29 cellular contexts compared by ENCODE assay signal in the genomic region with DNA sequence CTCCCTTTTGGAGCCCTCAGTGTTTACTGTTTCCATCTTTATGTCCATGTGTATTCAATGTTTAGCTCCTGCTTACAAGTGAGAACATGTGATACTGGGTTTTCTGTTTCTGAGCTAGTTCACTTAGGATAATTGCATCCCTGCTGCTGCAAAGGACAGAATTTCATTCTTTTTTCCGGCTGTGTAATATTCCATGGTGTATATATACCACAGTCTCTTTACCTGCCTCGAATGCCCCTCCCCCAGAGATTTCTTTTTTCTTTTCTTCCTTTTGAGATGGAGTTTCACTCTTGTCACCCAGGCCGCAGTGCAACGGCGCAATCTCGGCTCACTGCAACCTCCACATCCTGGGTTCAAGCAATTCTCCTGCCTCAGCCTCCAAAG.
DNase-seq lines count a peak whose midpoint lies in the region; ATAC-seq, FAIRE-seq and TF ChIP-seq lines count a peak whose summit lies in the region.
"Had no signal": no experiment of that assay in that cellular context is flagged by ENCODE, and none has a peak within 500 bp of the region (broad histone marks: within the 10 kb centered on the region; RNA-seq: fewer than 3 reads in every experiment).

No MANE protein-coding gene starts in this region.

- no peak for TF ChIP-seq POLR2A in K562 (conservative IDR thresholded peaks at IDR 0.05)

- H2AFZ ChIP-seq in SK-N-SH (ENCODE audit: low read depth) (no peak overlapping the region), K562 (ENCODE audit: low read depth, low read length) (no peak overlapping the region)

- H3F3A ChIP-seq in SK-N-SH (replicated peaks; ENCODE audit: insufficient read depth), result no peaks in the 10 kb centered on the region

- in situ Hi-C loops in K562 (cut with MboI), result loop anchor here (5.0 to 10.0 kb wide), 2 partner anchors 249 to 406 kb away; no protein-coding TSS in a partner anchor

- H3K79me2 ChIP-seq in SK-N-SH (ENCODE audit: insufficient read depth) (no peaks in the 10 kb centered on the region), K562 (ENCODE audit: control insufficient read depth, insufficient read depth, low read length) (no peaks in the 10 kb centered on the region)

- TF ChIP-seq RAD21 in SK-N-SH (IDR thresholded peaks at IDR 0.05; ENCODE audit: low read length), result no peak
- no peak for TF ChIP-seq RAD21 in K562 (CRISPR knock-in tag; conservative IDR thresholded peaks at IDR 0.05 in 1 of 2, IDR thresholded peaks at IDR 0.05 in 1 of 2)

- H4K20me1 ChIP-seq in SK-N-SH (ENCODE audit: insufficient read depth) (no peaks in the 10 kb centered on the region), K562 (replicated peaks; ENCODE audit: control insufficient read depth, insufficient read depth, low read length) (0 out of 2 replicates have a peak, but pooled peaks cover 3% of the 10 kb centered on the region)
- H4K20me1 ChIP-seq: BLaER1 had no signal

- 82% methylated on average over 6 of the region's 6 CpGs for WGBS in SK-N-SH (ENCODE audit: low lambda C conversion rate)
- 22% methylated on average over 2 of the region's 6 CpGs for WGBS in K562 (ENCODE audit: insufficient coverage, low coverage, missing lambda C conversion rate)

- H3K4me1 Mint-ChIP-seq in T-helper 17 cell, result peaks cover 10% of the 10 kb centered on the region
- H3K4me1 Mint-ChIP-seq: CD4-positive, CD25-positive, alpha-beta regulatory T cell had no signal

- no peaks in the 10 kb centered on the region for H3K9me3 ChIP-seq in SK-N-SH
- H3K9me3 ChIP-seq in HEK293 (ENCODE audit: control insufficient read depth, insufficient read depth, low read depth, low read length), result no peaks in the 10 kb centered on the region
- no peaks in the 10 kb centered on the region for H3K9me3 ChIP-seq in T-helper 17 cell (ENCODE audit: control insufficient read depth, low read length, poor library complexity, severe bottlenecking)
- no peaks in the 10 kb centered on the region for H3K9me3 ChIP-seq in K562 (replicated peaks; ENCODE audit: control insufficient read depth, insufficient read depth, low read depth, low read length)
- H3K9me3 ChIP-seq: A549; BE2C; BLaER1; BLaER1 treated with 17β-estradiol and CSF1 and Interleukin-3, amounts not matched to agents 10 nM and 100 nM; Caco-2 had no signal

- BruUV-seq in K562 (replicated peaks; lab: Mats Ljungman, UMichigan), result no TSS peak

- no peak for TF ChIP-seq EP300 in SK-N-SH (IDR thresholded peaks at IDR 0.05; ENCODE audit: borderline replicate concordance in 1 of 2, low read depth in 1 of 2, low read length in 1 of 2)
- no peak for TF ChIP-seq EP300 in K562 (IDR thresholded peaks at IDR 0.05; ENCODE audit: low read length)

- TF ChIP-seq CTCF in SK-N-SH (IDR thresholded peaks at IDR 0.05) (no peak), HEK293 (tag by site-specific recombination; IDR thresholded peaks at IDR 0.05) (no peak), K562 (IDR thresholded peaks at IDR 0.05 in 2 of 3, conservative IDR thresholded peaks at IDR 0.05 in 1 of 3; ENCODE audit: insufficient read depth in 2 of 3, low read depth in 1 of 3, low read length in 3 of 3) (no peak)

- peaks cover 9% of the 10 kb centered on the region for H3K27me3 Mint-ChIP-seq in T-helper 17 cell
- H3K27me3 Mint-ChIP-seq: B cell; CD4-positive, alpha-beta memory T cell; CD4-positive, alpha-beta T cell; CD4-positive, CD25-positive, alpha-beta regulatory T cell had no signal

- no peaks in the 10 kb centered on the region for H3K36me3 ChIP-seq in SK-N-SH (replicated peaks in 1 of 2; ENCODE audit: control insufficient read depth in 1 of 2, insufficient read depth in 2 of 2, low read length in 1 of 2)
- no peaks in the 10 kb centered on the region for H3K36me3 ChIP-seq in HEK293 (ENCODE audit: control insufficient read depth in 2 of 2, insufficient read depth in 1 of 2, low read length in 2 of 2)
- no peaks in the 10 kb centered on the region for H3K36me3 ChIP-seq in K562 (ENCODE audit: control insufficient read depth, insufficient read depth, low read length)
- H3K36me3 ChIP-seq: BE2C; BLaER1; BLaER1 treated with 17β-estradiol and CSF1 and Interleukin-3, amounts not matched to agents 10 nM and 100 nM had no signal

- peak overlapping the region; percentile 21 for H3K27ac Mint-ChIP-seq in T-helper 17 cell
- H3K27ac Mint-ChIP-seq: B cell; CD4-positive, alpha-beta T cell; CD8-positive, alpha-beta T cell had no signal

- H3K9me1 ChIP-seq in K562 (ENCODE audit: control insufficient read depth, insufficient read depth, low read length), result no peaks in the 10 kb centered on the region

- POLR2A ChIA-PET in SK-N-SH (lab: Yijun Ruan, JAX) (no interaction called here), HEK293 (lab: Yijun Ruan, JAX) (no interaction called here), K562 (lab: Yijun Ruan, JAX) (interaction anchor here (0.6 kb wide), 1 partner anchor 392 kb away, joined by 3 read pairs; no protein-coding TSS in a partner anchor)

- H3K27me3 ChIP-seq in SK-N-SH (ENCODE audit: insufficient read depth), result no peaks in the 10 kb centered on the region
- H3K27me3 ChIP-seq in K562 (ENCODE audit: control insufficient read depth in 2 of 2, insufficient read depth in 2 of 2, low read length in 2 of 2), result peaks cover 3 to 39% of the 10 kb centered on the region in 2 experiments; a peak in 4 of 5 replicates
- H3K27me3 ChIP-seq: BE2C; BLaER1; BLaER1 treated with 17β-estradiol and CSF1 and Interleukin-3, amounts not matched to agents 10 nM and 100 nM had no signal

- H3K4me2 ChIP-seq in SK-N-SH, result no peak overlapping the region
- H3K4me2 ChIP-seq in K562 (ENCODE audit: insufficient read depth, low read length), result no peak overlapping the region
- H3K4me2 ChIP-seq: A549; BLaER1; BLaER1 treated with 17β-estradiol and CSF1 and Interleukin-3, amounts not matched to agents 10 nM and 100 nM had no signal

- H3K36me3 Mint-ChIP-seq in T-helper 17 cell (ENCODE audit: low read depth), result no peaks in the 10 kb centered on the region
- H3K36me3 Mint-ChIP-seq: CD4-positive, CD25-positive, alpha-beta regulatory T cell; CD8-positive, alpha-beta memory T cell; CD8-positive, alpha-beta T cell had no signal

- peaks cover 13 to 30% of the 10 kb centered on the region in 2 experiments for H3K4me1 ChIP-seq in SK-N-SH (ENCODE audit: control insufficient read depth in 1 of 2, insufficient read depth in 2 of 2, low read depth in 1 of 2, low read length in 1 of 2)
- H3K4me1 ChIP-seq in HEK293 (ENCODE audit: control insufficient read depth, insufficient read depth, low read length), result no peaks in the 10 kb centered on the region
- H3K4me1 ChIP-seq in K562 (replicated peaks in 1 of 2; ENCODE audit: control insufficient read depth in 2 of 2, insufficient read depth in 2 of 2, low read length in 2 of 2), result peaks cover 0 to 25% of the 10 kb centered on the region in 2 experiments; a peak in 2 of 5 replicates
- H3K4me1 ChIP-seq: BE2C, Caco-2 had no signal

- CTCF ChIA-PET in SK-N-SH (lab: Yijun Ruan, JAX), result interaction anchor here (0.7 to 11.5 kb wide), 19 partner anchors 9 to 442 kb away, joined by 3 to 107 read pairs (median 5); a partner anchor contains a TSS
- CTCF ChIA-PET in HEK293 (lab: Yijun Ruan, JAX), result interaction anchor here (0.5 to 5.0 kb wide), 30 partner anchors 9 to 662 kb away, joined by 3 to 52 read pairs (median 5); a partner anchor contains a TSS
- CTCF ChIA-PET in K562 (lab: Yijun Ruan, JAX; ENCODE audit: low intra/inter-chr PET ratio), result interaction anchor here (1.1 to 1.9 kb wide), 3 partner anchors 10 to 451 kb away, joined by 3 to 7 read pairs (median 3); no protein-coding TSS in a partner anchor

- H3K9me2 ChIP-seq in SK-N-SH, result no peaks in the 10 kb centered on the region

- no peak for DNase-seq in SK-N-SH
- DNase-seq in T-helper 17 cell, result no peak
- no peak for DNase-seq in K562 (ENCODE audit: extremely low read depth in 1 of 4, low spot score in 3 of 4)
- no peak for DNase-seq in NCI-H82 treated with DMSO at 0.1 percent for 48 hours (lab: John Stamatoyannopoulos, UW; ENCODE audit: unreplicated experiment)
- DNase-seq in NCI-H2081 (lab: John Stamatoyannopoulos, UW), result no peak
- DNase-seq: C1 segment of cervical spinal cord, COR-L47, DMS153, DMS79, DMS79 treated with DMSO at 0.1 percent for 48 hours had no signal

- no peak overlapping the region for H3K4me3 Mint-ChIP-seq in T-helper 17 cell
- H3K4me3 Mint-ChIP-seq: B cell; CD14-positive monocyte; CD4-positive, alpha-beta T cell; CD4-positive, CD25-positive, alpha-beta regulatory T cell; CD8-positive, alpha-beta memory T cell; CD8-positive, alpha-beta T cell had no signal

- ATAC-seq in SK-N-SH treated with all-trans-retinoic acid at 6 μM for 48 hours (no peak), T-helper 17 cell (no peak), K562 (no peak), GM19023 (IDR thresholded peaks at IDR 0.05; ENCODE audit: unreplicated experiment) (no peak)

- H3K4me3 ChIP-seq in SK-N-SH (ENCODE audit: low read depth in 2 of 2, low read length in 1 of 2), result no peak overlapping the region
- no peak overlapping the region for H3K4me3 ChIP-seq in HEK293 (ENCODE audit: low read depth, low read length)
- H3K4me3 ChIP-seq in K562, result no peak overlapping the region
- H3K4me3 ChIP-seq: A549; BLaER1; BLaER1 treated with 17β-estradiol and CSF1 and Interleukin-3, amounts not matched to agents 10 nM and 100 nM had no signal

- H3K27ac ChIP-seq in SK-N-SH (ENCODE audit: low read depth in 2 of 2, low read length in 1 of 2) (no peak overlapping the region), HEK293 (ENCODE audit: extremely low read depth, low read depth, low read length) (no peak overlapping the region), K562 (ENCODE audit: extremely low read depth, low read depth, low read length) (no peak overlapping the region)
- H3K27ac ChIP-seq: 22Rv1; BLaER1; BLaER1 treated with 17β-estradiol and CSF1 and Interleukin-3, amounts not matched to agents 10 nM and 100 nM; C4-2B had no signal

- FAIRE-seq in K562 (lab: Jason Lieb, UNC), result no peak
- FAIRE-seq: A204.1, A549, D721Med had no signal

- intact Hi-C loops in K562 (cut with micrococcal nuclease), result loop anchor here (2.0 to 10.0 kb wide), 4 partner anchors 119 to 406 kb away; a partner anchor contains a TSS

- H3K9ac ChIP-seq in SK-N-SH (no peak overlapping the region), K562 (ENCODE audit: insufficient read depth in 1 of 2, low read depth in 2 of 2, low read length in 2 of 2) (no peak overlapping the region)
- H3K9ac ChIP-seq: BLaER1; BLaER1 treated with 17β-estradiol and CSF1 and Interleukin-3, amounts not matched to agents 10 nM and 100 nM had no signal

TF ChIP-seq in SK-N-SH treated with all-trans-retinoic acid at 6 μM for 48 hours, 23 proteins besides CTCF, POLR2A, EP300 and RAD21 (continues in another document):
- TF ChIP-seq ZNF8 (CRISPR knock-in tag; IDR thresholded peaks at IDR 0.05), result peak; percentile 79

TF ChIP-seq in SK-N-SH, 30 proteins besides CTCF, POLR2A, EP300 and RAD21 (continues in another document):
- TF ChIP-seq JUND (IDR thresholded peaks at IDR 0.05) (no peak), ELF1 (IDR thresholded peaks at IDR 0.05) (no peak), GABPA (IDR thresholded peaks at IDR 0.05; ENCODE audit: low read depth) (no peak)

TF ChIP-seq in HEK293, 187 proteins besides CTCF, POLR2A, EP300 and RAD21 (continues in another document):
- TF ChIP-seq ZNF830 (tag by site-specific recombination; IDR thresholded peaks at IDR 0.05; ENCODE audit: low read depth), result no peak
- no peak for TF ChIP-seq FEZF1 (tag by site-specific recombination; IDR thresholded peaks at IDR 0.05)

TF ChIP-seq in K562, 482 proteins besides CTCF, POLR2A, EP300 and RAD21 (continues in another document):
- TF ChIP-seq ZNF146 (CRISPR knock-in tag; IDR thresholded peaks at IDR 0.05; ENCODE audit: unreplicated experiment), result peak; percentile 56
